8 cellular contexts compared by ENCODE assay signal in the genomic region with DNA sequence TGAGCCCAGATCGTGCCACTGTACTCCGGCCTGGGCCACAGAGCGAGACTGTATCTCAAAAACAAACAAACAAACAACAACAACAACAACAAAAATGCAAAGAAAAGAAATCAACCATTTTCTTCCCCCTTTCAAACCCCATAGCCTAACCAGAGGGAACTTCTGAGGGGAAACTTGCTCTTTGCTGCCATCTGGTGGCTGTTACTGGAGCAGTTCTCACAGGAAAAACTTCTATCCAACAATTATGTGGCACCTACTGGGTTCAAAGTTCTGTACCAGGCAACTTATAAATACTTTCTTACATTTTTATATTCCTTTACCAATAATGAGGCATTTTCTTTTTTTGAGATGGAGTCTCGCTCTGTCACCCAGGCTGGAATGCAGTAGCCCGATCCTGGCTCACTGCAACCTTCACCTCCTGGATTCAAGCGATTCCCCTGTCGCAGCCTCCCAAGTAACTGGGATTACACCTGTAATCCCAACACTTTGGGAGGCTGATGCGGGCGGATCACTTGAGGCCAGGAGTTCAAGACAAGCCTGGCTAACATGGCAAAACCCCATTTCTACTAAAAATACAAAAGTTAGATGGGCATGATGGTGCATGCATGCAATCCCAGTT. TPM values are rescaled to one million over a fixed set of nuclear protein-coding genes. Genes with fewer than 3 reads are reported as not detected.
DNase-seq lines count a peak whose midpoint lies in the region; ATAC-seq and TF ChIP-seq lines count a peak whose summit lies in the region.

No MANE protein-coding gene starts in this region.

- DNase-seq in CMK (ENCODE audit: low read depth) (peak; percentile 26), HL-60 (ENCODE audit: low read depth in 1 of 2, low spot score in 1 of 2) (peak; percentile 3 to 46), Panc1 (ENCODE audit: low read depth, low spot score) (peak; percentile 38), fibroblast of pulmonary artery (ENCODE audit: low read depth) (peak; percentile 71), omental fat pad (ENCODE audit: low spot score) (peak; percentile 40), thoracic aorta (ENCODE audit: low spot score) (no peak), OCI-M2 (lab: John Stamatoyannopoulos, UW; ENCODE audit: unreplicated experiment) (no peak)
- DNase-seq in activated T-cell treated with anti-CD3 and anti-CD28 coated beads, Interleukin-2, amount 50 U/mL, for 48 hours: peak; percentile 74 to 77

- no TSS peak for BruUV-seq in Panc1 (replicated peaks; lab: Mats Ljungman, UMichigan)

- in situ Hi-C loops in Panc1 (cut with HindIII; ENCODE audit: low pct_unique_long_range_greater_than_20kb, low sequenced_read_pairs): no loop called here

- H3K27ac ChIP-seq in HL-60 (replicated peaks) (no peak overlapping the region), Panc1 (ENCODE audit: low read length) (no peak overlapping the region), thoracic aorta (no peak overlapping the region)

- TF ChIP-seq CTCF in HL-60 (IDR thresholded peaks at IDR 0.05; ENCODE audit: insufficient read depth, low read length) (peak; percentile 71), Panc1 (IDR thresholded peaks at IDR 0.05) (peak; percentile 89), fibroblast of pulmonary artery (IDR thresholded peaks at IDR 0.05; ENCODE audit: low read length, missing control alignments) (peak; percentile 92), omental fat pad (IDR thresholded peaks at IDR 0.05) (peak in 1 of 3 donors; percentile 25), thoracic aorta (IDR thresholded peaks at IDR 0.05) (peak; percentile 70)

- H3K36me3 ChIP-seq in Panc1 (ENCODE audit: control insufficient read depth, insufficient read depth, low read length) (no peaks in the 10 kb centered on the region), thoracic aorta (no peaks in the 10 kb centered on the region)

- POLR2A ChIA-PET in Panc1 (lab: Charles Lee): no interaction called here

- H3K27me3 ChIP-seq in HL-60 (ENCODE audit: insufficient read depth, poor library complexity, severe bottlenecking) (no peaks in the 10 kb centered on the region), Panc1 (ENCODE audit: control insufficient read depth, insufficient read depth, low read length) (no peaks in the 10 kb centered on the region), thoracic aorta (replicated peaks; ENCODE audit: insufficient read depth) (no peaks in the 10 kb centered on the region)

- no peaks in the 10 kb centered on the region for H3K9me3 ChIP-seq in Panc1 (ENCODE audit: control insufficient read depth, insufficient read depth, low read depth, low read length)
- no peaks in the 10 kb centered on the region for H3K9me3 ChIP-seq in thoracic aorta

- ATAC-seq in Panc1 (peak; percentile 74), omental fat pad (ENCODE audit: low FRiP score) (no peak), thoracic aorta (ENCODE audit: insufficient number of reproducible peaks, low FRiP score, low read depth) (no peak)

- H3K4me1 ChIP-seq in Panc1 (ENCODE audit: control insufficient read depth, insufficient read depth, low read length): no peaks in the 10 kb centered on the region; the same call in 1 of the 2 replicates
- no peaks in the 10 kb centered on the region for H3K4me1 ChIP-seq in thoracic aorta (ENCODE audit: control insufficient read depth in 1 of 2, low read depth in 2 of 2)

- intact Hi-C loops in Panc1 (cut with micrococcal nuclease; ENCODE audit: unreplicated experiment): no loop called here

- H3K4me3 ChIP-seq in HL-60 (replicated peaks; ENCODE audit: insufficient read depth, low read length): no peak overlapping the region
- no peak overlapping the region for H3K4me3 ChIP-seq in Panc1 (ENCODE audit: low read depth in 2 of 2, low read length in 2 of 2)
- no peak overlapping the region for H3K4me3 ChIP-seq in fibroblast of pulmonary artery (replicated peaks; ENCODE audit: low read depth, low read length)
- no peak overlapping the region for H3K4me3 ChIP-seq in thoracic aorta

- CTCF ChIA-PET in Panc1 (lab: Charles Lee): interaction anchor here (0.7 kb wide), 2 partner anchors 156 to 1398 kb away, joined by 4 to 7 read pairs; no protein-coding TSS in a partner anchor

RNA-seq across cellular contexts. Expression of gene BICDL1, which starts 50.9 kb away (rescaled TPM):
- 22.2 TPM for total RNA-seq in Panc1 (2021; ENCODE audit: unreplicated experiment)
- 17.2 TPM for polyA plus RNA-seq in Panc1 (2012; ENCODE audit: insufficient read length)
- total RNA-seq in omental fat pad: 100 to 1,000 TPM in 1 of 4 donors, 10 to 100 TPM in 2, not detected in 1; 58.6 to 219 (median 61.6) TPM
- 1 to 10 TPM in 1 of 2 donors, under 1 TPM in 1; 0.68 to 4.4 TPM for total RNA-seq in thoracic aorta

Comparison
In these comparisons a context has a peak if more than half of its experiments do, and no peak if none do; other contexts are left out.
1. DNase-seq: peak in CMK (single experiment), HL-60 (2 of 2), Panc1 (single experiment), activated T-cell treated with anti-CD3 and anti-CD28 coated beads, Interleukin-2, amount 50 U/mL, for 48 hours (2 of 2), fibroblast of pulmonary artery (single experiment) and omental fat pad (single experiment); none in thoracic aorta (single experiment) and OCI-M2 (single experiment).